ENCODE assay signal across 1 cellular context in genomic region chr19:12847159-12848139, GRCh38.
TF ChIP-seq lines count a peak whose summit lies in the region.

No MANE protein-coding gene starts in this region.

TF ChIP-seq in HepG2, 621 proteins besides CTCF, POLR2A, EP300 and RAD21 (continued from another document):
- TF ChIP-seq ZBTB4 (CRISPR knock-in tag; IDR thresholded peaks at IDR 0.05; ENCODE audit: borderline replicate concordance) (peak; percentile 56; the same call in 1 of the 2 replicates), ZGPAT (CRISPR knock-in tag; IDR thresholded peaks at IDR 0.05) (peak; percentile 43; the same call in 1 of the 2 replicates), ZNF777 (CRISPR knock-in tag; IDR thresholded peaks at IDR 0.05) (peak; percentile 76), ASH2L (IDR thresholded peaks at IDR 0.05; ENCODE audit: insufficient read length, low read depth, low read length) (no peak), MXD3 (CRISPR knock-in tag; IDR thresholded peaks at IDR 0.05) (0 out of 2 replicates have a peak, but pooled peaks have one; percentile 13), HOMEZ (CRISPR knock-in tag; IDR thresholded peaks at IDR 0.05; ENCODE audit: low read depth) (no peak), THRA (CRISPR knock-in tag; IDR thresholded peaks at IDR 0.05; ENCODE audit: borderline replicate concordance) (no peak), HBP1 (CRISPR knock-in tag; IDR thresholded peaks at IDR 0.05; ENCODE audit: low read depth) (peak; percentile 60; the same call in 1 of the 2 replicates), BHLHE40 (IDR thresholded peaks at IDR 0.05; ENCODE audit: low read length) (peak; percentile 61), ZNF720 (CRISPR knock-in tag; IDR thresholded peaks at IDR 0.05) (no peak), SMARCE1 (IDR thresholded peaks at IDR 0.05; ENCODE audit: borderline replicate concordance) (no peak), ZNF816 (CRISPR knock-in tag; IDR thresholded peaks at IDR 0.05; ENCODE audit: borderline replicate concordance) (no peak), ZNF225 (CRISPR knock-in tag; IDR thresholded peaks at IDR 0.05) (no peak), ZFY (CRISPR knock-in tag; IDR thresholded peaks at IDR 0.05) (peak; percentile 37; the same call in 1 of the 2 replicates), CSRNP1 (CRISPR knock-in tag; IDR thresholded peaks at IDR 0.05) (0 out of 2 replicates have a peak, but pooled peaks have one; percentile 55), ZKSCAN5 (CRISPR knock-in tag; IDR thresholded peaks at IDR 0.05) (no peak), KLF13 (CRISPR knock-in tag; IDR thresholded peaks at IDR 0.05) (no peak), MXI1 (IDR thresholded peaks at IDR 0.05; ENCODE audit: borderline replicate concordance, low read depth, low read length) (peak; percentile 38; the same call in 1 of the 3 replicates), ZSCAN31 (CRISPR knock-in tag; IDR thresholded peaks at IDR 0.05; ENCODE audit: low read depth) (peak; percentile 66; the same call in 1 of the 2 replicates), ONECUT2 (CRISPR knock-in tag; IDR thresholded peaks at IDR 0.05) (no peak), ZKSCAN8 (CRISPR knock-in tag; IDR thresholded peaks at IDR 0.05; ENCODE audit: borderline replicate concordance) (peak; percentile 24; the same call in 1 of the 2 replicates), RXRB (CRISPR knock-in tag; IDR thresholded peaks at IDR 0.05; ENCODE audit: borderline replicate concordance) (0 out of 2 replicates have a peak, but pooled peaks have one; percentile 37), SAFB2 (CRISPR knock-in tag; IDR thresholded peaks at IDR 0.05; ENCODE audit: borderline replicate concordance, low read depth) (0 out of 2 replicates have a peak, but pooled peaks have one; percentile 63), ZFP91 (CRISPR knock-in tag; IDR thresholded peaks at IDR 0.05; ENCODE audit: borderline replicate concordance) (peak; percentile 81), ZFAT (CRISPR knock-in tag; conservative IDR thresholded peaks at IDR 0.05) (no peak), HNF4G (IDR thresholded peaks at IDR 0.05; ENCODE audit: borderline replicate concordance, low read depth, low read length) (no peak), HNF4G (CRISPR knock-in tag; IDR thresholded peaks at IDR 0.05; ENCODE audit: borderline replicate concordance, low read depth) (no peak), RNF2 (conservative IDR thresholded peaks at IDR 0.05; ENCODE audit: low read depth) (no peak), ZC3H13 (CRISPR knock-in tag; IDR thresholded peaks at IDR 0.05) (no peak), ZSCAN21 (CRISPR knock-in tag; IDR thresholded peaks at IDR 0.05; ENCODE audit: borderline replicate concordance) (peak; percentile 77), ZNF354B (CRISPR knock-in tag; IDR thresholded peaks at IDR 0.05) (no peak), KLF16 (CRISPR knock-in tag; IDR thresholded peaks at IDR 0.05) (peak in 1 of 2 experiments; percentile 64; a peak in 1 of 4 replicates), SETDB1 (CRISPR knock-in tag; IDR thresholded peaks at IDR 0.05; ENCODE audit: borderline replicate concordance) (no peak), PLRG1 (conservative IDR thresholded peaks at IDR 0.05) (no peak), ZBTB42 (CRISPR knock-in tag; IDR thresholded peaks at IDR 0.05) (no peak), SAP130 (CRISPR knock-in tag; IDR thresholded peaks at IDR 0.05; ENCODE audit: low read depth) (peak; percentile 42; the same call in 1 of the 2 replicates), XRCC5 (optimal IDR thresholded peaks at IDR 0.05; ENCODE audit: low read length) (peak; percentile 68), YEATS2 (CRISPR knock-in tag; IDR thresholded peaks at IDR 0.05; ENCODE audit: borderline replicate concordance) (no peak), NR2F1 (CRISPR knock-in tag; IDR thresholded peaks at IDR 0.05) (no peak), TBP (CRISPR knock-in tag; IDR thresholded peaks at IDR 0.05) (no peak), ZNF776 (CRISPR knock-in tag; IDR thresholded peaks at IDR 0.05) (no peak), NONO (IDR thresholded peaks at IDR 0.05) (no peak), NONO (CRISPR knock-in tag; conservative IDR thresholded peaks at IDR 0.05) (0 out of 2 replicates have a peak, but pooled peaks have one; percentile 27), PCBP1 (IDR thresholded peaks at IDR 0.05; ENCODE audit: borderline replicate concordance, low read depth, low read length) (no peak), ZNF138 (CRISPR knock-in tag; IDR thresholded peaks at IDR 0.05; ENCODE audit: low read depth) (no peak), KAT8 (CRISPR knock-in tag; IDR thresholded peaks at IDR 0.05) (0 out of 2 replicates have a peak, but pooled peaks have one; percentile 27), MED13 (CRISPR knock-in tag; IDR thresholded peaks at IDR 0.05) (no peak), U2AF2 (IDR thresholded peaks at IDR 0.05; ENCODE audit: low read depth, low read length) (no peak), ZNF44 (CRISPR knock-in tag; IDR thresholded peaks at IDR 0.05) (no peak), KDM2A (CRISPR knock-in tag; IDR thresholded peaks at IDR 0.05; ENCODE audit: borderline replicate concordance, low read depth) (peak; percentile 79), MBNL3 (CRISPR knock-in tag; conservative IDR thresholded peaks at IDR 0.05) (no peak)
